In the genomic region with DNA sequence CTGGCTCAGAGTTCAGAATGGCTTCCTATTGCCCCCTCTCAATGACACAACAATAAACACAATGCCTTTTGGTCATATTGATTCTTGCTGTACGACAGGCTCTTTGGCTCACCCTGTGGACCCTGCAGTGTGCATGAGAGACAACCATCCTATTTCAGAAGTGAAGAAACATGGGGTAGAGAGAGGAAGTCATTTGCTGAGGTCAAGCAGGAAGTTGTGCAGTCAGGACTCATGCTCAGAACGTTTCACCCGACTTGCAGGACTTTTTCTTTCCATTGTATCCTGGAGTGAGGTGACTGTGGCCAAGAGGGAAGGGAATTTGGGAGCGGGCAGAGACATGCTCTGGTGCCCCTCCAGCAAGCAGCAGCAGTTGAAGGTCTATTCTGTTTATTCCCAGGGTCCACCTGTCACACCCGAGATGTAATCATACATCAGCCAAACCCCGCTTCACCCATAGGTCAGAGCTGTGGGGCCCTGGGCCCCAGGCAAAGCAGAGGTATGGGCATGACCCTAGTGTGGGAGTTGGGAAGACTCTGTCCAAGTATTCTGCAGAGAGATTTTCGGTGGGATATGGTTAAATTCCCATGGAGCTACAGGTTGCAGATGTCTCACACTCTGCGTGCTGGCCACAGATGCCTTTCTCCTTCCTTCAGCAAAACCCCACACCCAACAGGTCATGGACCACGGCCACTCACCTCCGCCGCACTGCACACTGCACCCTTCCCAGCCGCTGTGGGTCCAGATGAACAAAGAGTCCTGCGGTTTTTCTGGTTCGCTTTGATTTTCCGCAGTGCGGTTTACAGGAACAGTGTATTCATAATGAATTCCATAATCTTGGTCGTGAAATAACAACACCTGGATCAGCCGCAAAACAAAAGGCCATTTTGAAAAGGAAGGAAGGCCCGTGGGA, we compare ENCODE assay signal across 23 cellular contexts.
"Had no signal": no experiment of that assay in that cellular context is flagged by ENCODE, and none has a peak within 500 bp of the region (broad histone marks: within the 10 kb centered on the region; RNA-seq: fewer than 3 reads in every experiment).

No MANE protein-coding gene starts in this region.

- H3K4me1 ChIP-seq: esophagus squamous epithelium, gastrocnemius medialis, parathyroid adenoma, right lobe of liver, tibial nerve had no signal

- H3K27ac ChIP-seq: esophagus squamous epithelium, gastrocnemius medialis, neutrophil, parathyroid adenoma, right lobe of liver, tibial nerve had no signal

- ATAC-seq: activated T-cell treated with anti-CD3 and anti-CD28 coated beads, Interleukin-2, amount 50 U/mL, for 4 hours; gastrocnemius medialis; left ventricle myocardium superior; natural killer cell treated with Interleukin-12 subunit alpha and Interleukin-12 subunit beta and Interleukin-15 and Interleukin-18, amount 100 ng/mL, for 72 hours; stimulated activated naive CD8-positive, alpha-beta T cell treated with anti-CD3 and anti-CD28 coated beads, Interleukin-15, amount 100 ng/mL, for 72 hours; WTC11 had no signal

- H3K9me3 ChIP-seq: esophagus squamous epithelium, gastrocnemius medialis, neutrophil, right lobe of liver, tibial nerve had no signal

- H3K36me3 ChIP-seq: esophagus squamous epithelium, gastrocnemius medialis, neutrophil had no signal

- H3K4me3 ChIP-seq: esophagus squamous epithelium, gastrocnemius medialis, right lobe of liver, tibial nerve had no signal

- H3K27me3 ChIP-seq: esophagus squamous epithelium, gastrocnemius medialis, neutrophil, right lobe of liver, tibial nerve had no signal

- FAIRE-seq: astrocyte, colon, small intestine, urothelium cell line had no signal

- DNase-seq: activated CD4-positive, alpha-beta T cell treated with anti-CD3 and anti-CD28 coated beads, Interleukin-2, amount 50 U/mL, for 4 hours; activated CD8-positive, alpha-beta memory T cell treated with anti-CD3 and anti-CD28 coated beads for 24 hours; activated CD8-positive, alpha-beta memory T cell treated with anti-CD3 and anti-CD28 coated beads, Interleukin-2, amount 50 U/mL, for 4 hours; activated naive CD4-positive, alpha-beta T cell treated with Interleukin-2 at 50 U/mL for 16 hours; activated naive CD8-positive, alpha-beta T cell treated with anti-CD3 and anti-CD28 coated beads for 36 hours; activated T-cell treated with anti-CD3 and anti-CD28 coated beads, Interleukin-2, amount 50 U/mL, for 4 hours; esophagus squamous epithelium; gastrocnemius medialis; hippocampal formation; left ventricle myocardium superior; right lobe of liver; small intestine; stimulated activated CD4-positive, alpha-beta T cell treated with anti-CD3 and anti-CD28 coated beads, Interleukin-2, amount 100 ng/mL, for 24 hours; stimulated activated naive CD8-positive, alpha-beta T cell treated with anti-CD3 and anti-CD28 coated beads, Interleukin-15, amount 100 ng/mL, for 72 hours; T-helper 9 cell had no signal
